Comparison of ENCODE assay signal across 16 cellular contexts in the genomic region with DNA sequence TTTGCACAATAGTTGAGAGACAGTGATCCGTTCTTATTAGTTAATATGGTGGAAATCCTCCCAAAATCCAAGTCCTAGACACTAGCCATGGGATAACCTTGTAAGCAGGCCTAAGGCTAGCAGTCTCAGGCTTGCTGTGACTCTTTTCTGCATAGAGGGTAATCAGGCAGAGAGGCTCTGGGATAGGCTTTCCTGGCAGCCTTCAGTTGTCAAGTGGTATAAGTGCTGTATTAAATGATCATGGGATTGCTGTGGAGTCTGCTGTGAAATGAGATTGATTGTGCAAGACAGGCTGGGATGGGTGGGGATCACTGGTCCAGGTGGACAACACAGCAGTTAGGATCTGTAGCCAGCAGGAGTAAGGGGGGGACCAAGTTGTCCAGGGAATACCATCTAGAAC.
DNase-seq lines count a peak whose midpoint lies in the region; ATAC-seq and TF ChIP-seq lines count a peak whose summit lies in the region.
"Had no signal": no experiment of that assay in that cellular context is flagged by ENCODE, and none has a peak within 500 bp of the region (broad histone marks: within the 10 kb centered on the region; RNA-seq: fewer than 3 reads in every experiment).

No MANE protein-coding gene starts in this region.

- H2BK5ac ChIP-seq in mesenchymal stem cell (ENCODE audit: low read depth, low read length, poor library complexity, severe bottlenecking): no peak overlapping the region

- H3K4me3 ChIP-seq in right atrium auricular region (no peak overlapping the region), mesenchymal stem cell (ENCODE audit: insufficient read depth in 1 of 2, low read depth in 1 of 2, low read length in 2 of 2) (no peak overlapping the region)
- H3K4me3 ChIP-seq: A549, HAP-1 had no signal

- no peak overlapping the region for H2AFZ ChIP-seq in mesenchymal stem cell (ENCODE audit: low read depth, low read length)

- H3K9me3 ChIP-seq in right atrium auricular region (no peaks in the 10 kb centered on the region), mesenchymal stem cell (ENCODE audit: control insufficient read depth, low read length) (no peaks in the 10 kb centered on the region)
- H3K9me3 ChIP-seq: A549, BE2C, HAP-1 had no signal

- no peak overlapping the region for H2BK12ac ChIP-seq in mesenchymal stem cell (ENCODE audit: low read length in 2 of 2)

- intact Hi-C loops in left ventricle myocardium superior (cut with micrococcal nuclease): no loop called here

- H3K18ac ChIP-seq in mesenchymal stem cell (ENCODE audit: low read depth in 1 of 2, low read length in 2 of 2): no peak overlapping the region

- H3K4me2 ChIP-seq in mesenchymal stem cell (ENCODE audit: low read length, poor library complexity, severe bottlenecking): no peak overlapping the region
- H3K4me2 ChIP-seq: A549 had no signal

- H2BK15ac ChIP-seq in mesenchymal stem cell (ENCODE audit: low read depth, poor library complexity, severe bottlenecking): no peak overlapping the region

- H4K91ac ChIP-seq in mesenchymal stem cell (ENCODE audit: low read length): no peak overlapping the region

- no peak overlapping the region for H3K14ac ChIP-seq in mesenchymal stem cell (ENCODE audit: low read length in 2 of 2)

- no peak for TF ChIP-seq CTCF in right atrium auricular region (IDR thresholded peaks at IDR 0.05)

- H3K27ac ChIP-seq in right atrium auricular region (no peak overlapping the region), mesenchymal stem cell (ENCODE audit: low read length, poor library complexity, severe bottlenecking) (peak overlapping the region; percentile 36)
- H3K27ac ChIP-seq: A549 had no signal

- peak overlapping the region; percentile 94 for H2AK5ac ChIP-seq in mesenchymal stem cell (ENCODE audit: low read length, severe bottlenecking)

- no peaks in the 10 kb centered on the region for H3K36me3 ChIP-seq in right atrium auricular region
- no peaks in the 10 kb centered on the region for H3K36me3 ChIP-seq in mesenchymal stem cell (ENCODE audit: control insufficient read depth in 1 of 2, insufficient read depth in 2 of 2, low read depth in 1 of 2, low read length in 2 of 2)
- H3K36me3 ChIP-seq: BE2C, HAP-1 had no signal

- peaks cover 2% of the 10 kb centered on the region for H3K79me1 ChIP-seq in mesenchymal stem cell (replicated peaks; ENCODE audit: low read length, poor library complexity, severe bottlenecking)

- H3K9ac ChIP-seq in mesenchymal stem cell (ENCODE audit: low read length): no peak overlapping the region

- 86% methylated on average over 1 of the region's 1 CpG for WGBS in mesenchymal stem cell

- DNase-seq in left ventricle myocardium superior (no peak), right atrium auricular region (ENCODE audit: low spot score) (no peak), NCI-H2029 (lab: John Stamatoyannopoulos, UW) (peak; percentile 20), mesenchymal stem cell (no peak), RPMI8226 (no peak)
- no peak for DNase-seq in stimulated activated CD4-positive, alpha-beta T cell treated with anti-CD3 and anti-CD28 coated beads, Interleukin-2, amount 100 ng/mL, for 48 hours
- DNase-seq: BE2C; CD8-positive, alpha-beta T cell; COR-L47; DMS153; DMS79 treated with DMSO at 0.1 percent for 48 hours; EL; GOT3 had no signal

- no peak overlapping the region for H2BK120ac ChIP-seq in mesenchymal stem cell (ENCODE audit: low read depth, low read length)

- H3K4ac ChIP-seq in mesenchymal stem cell (ENCODE audit: low read depth in 1 of 2, low read length in 2 of 2): no peak overlapping the region

- no peak overlapping the region for H4K8ac ChIP-seq in mesenchymal stem cell (ENCODE audit: low read length)

- peaks cover 0 to 5% of the 10 kb centered on the region in 2 donors for H3K4me1 ChIP-seq in right atrium auricular region
- H3K4me1 ChIP-seq in mesenchymal stem cell (ENCODE audit: control insufficient read depth, insufficient read depth, low read depth, low read length): peaks cover 9% of the 10 kb centered on the region
- H3K4me1 ChIP-seq: A549, BE2C, HAP-1 had no signal

- ATAC-seq in left ventricle myocardium superior: peak; percentile 69
- no peak for ATAC-seq in HG03159 (IDR thresholded peaks at IDR 0.05; ENCODE audit: unreplicated experiment)
- ATAC-seq: A549; CD8-positive, alpha-beta T cell had no signal

- no peak overlapping the region for H3K23ac ChIP-seq in mesenchymal stem cell (ENCODE audit: low read length in 2 of 2)

- H3K27me3 ChIP-seq in right atrium auricular region (no peaks in the 10 kb centered on the region), mesenchymal stem cell (ENCODE audit: control insufficient read depth in 1 of 2, insufficient read depth in 1 of 2, low read length in 2 of 2) (peaks cover 0 to 3% of the 10 kb centered on the region in 2 experiments)
- H3K27me3 ChIP-seq: BE2C had no signal
